ENCODE assay signal across 8 cellular contexts in the genomic region with DNA sequence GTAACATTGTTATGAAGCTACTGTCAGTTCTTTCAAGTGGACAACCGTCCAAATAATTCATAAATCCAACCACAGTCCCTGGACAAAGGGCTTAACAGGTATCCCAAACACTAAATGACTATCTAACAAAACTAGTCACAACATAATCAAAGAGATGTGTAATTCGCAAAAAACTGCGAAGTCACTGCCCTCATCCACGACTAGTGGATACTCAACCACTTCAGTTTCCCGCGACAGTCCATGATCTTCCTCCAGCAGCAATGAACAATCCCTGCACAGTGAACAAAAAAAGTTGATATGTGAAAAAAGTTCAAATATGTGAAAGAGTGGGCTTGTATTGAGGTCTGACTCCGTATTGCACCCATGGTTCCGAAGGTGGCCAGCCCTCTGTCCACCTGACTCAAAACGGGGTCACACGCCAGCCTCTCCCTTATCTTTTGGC. TPM values are rescaled to one million over a fixed set of nuclear protein-coding genes. Genes with fewer than 3 reads are reported as not detected.
A peak's percentile ranks its signal among the peaks of the same experiment; 100 is the strongest.
DNase-seq lines count a peak whose midpoint lies in the region; ATAC-seq and TF ChIP-seq lines count a peak whose summit lies in the region.

No MANE protein-coding gene starts in this region.

- H3K4me1 ChIP-seq in ACC112 (ENCODE audit: control insufficient read depth, insufficient read depth, low read length, unreplicated experiment) (peaks cover 29% of the 10 kb centered on the region), right lobe of liver (peaks cover 0 to 44% (median 6%) of the 10 kb centered on the region in 4 donors)

- H3K9me3 ChIP-seq in right lobe of liver: no peaks in the 10 kb centered on the region

- H3K27ac Mint-ChIP-seq in brain (peak overlapping the region; percentile 99 to 100 (median 100)), type B pancreatic cell (peak overlapping the region; percentile 98)

- peaks cover 32% of the 10 kb centered on the region for H3K79me2 ChIP-seq in ACC112 (ENCODE audit: control insufficient read depth, insufficient read depth, low read length, unreplicated experiment)

- no peaks in the 10 kb centered on the region for H3K36me3 Mint-ChIP-seq in brain
- peaks cover 4% of the 10 kb centered on the region for H3K36me3 Mint-ChIP-seq in type B pancreatic cell

- H3K4me1 Mint-ChIP-seq in brain (peaks cover 91% of the 10 kb centered on the region), type B pancreatic cell (ENCODE audit: unreplicated experiment) (peaks cover 42% of the 10 kb centered on the region)

- no peak for TF ChIP-seq POLR2A in right lobe of liver (IDR thresholded peaks at IDR 0.05)

- TF ChIP-seq CTCF in brain (conservative IDR thresholded peaks at IDR 0.05) (no peak), right lobe of liver (IDR thresholded peaks at IDR 0.05) (no peak), type B pancreatic cell (conservative IDR thresholded peaks at IDR 0.05) (no peak)

- H3K9me3 Mint-ChIP-seq in brain (peaks cover 0 to 3% (median 0%) of the 10 kb centered on the region in 5 experiments), type B pancreatic cell (no peaks in the 10 kb centered on the region)

- H3K4me3 ChIP-seq in ACC112 (ENCODE audit: low read depth, low read length) (peak overlapping the region; percentile 85), right lobe of liver (peak overlapping the region; percentile 90 to 91 (median 90))

- H3K27ac ChIP-seq in ACC112 (ENCODE audit: low read depth, low read length): no peak overlapping the region
- H3K27ac ChIP-seq in right lobe of liver: peak overlapping the region; percentile 96 to 97 (median 97)

- WGBS in right lobe of liver (ENCODE audit: insufficient coverage, low coverage, low lambda C conversion rate, missing lambda C conversion rate): 9% methylated on average over 10 of the region's 10 CpGs

- peak; percentile 18 for DNase-seq in HT1080 (ENCODE audit: low read depth)
- DNase-seq in right lobe of liver: no peak
- no peak for DNase-seq in type B pancreatic cell (ENCODE audit: extremely low spot score, unreplicated experiment)
- no peak for DNase-seq in stimulated activated CD4-positive, alpha-beta T cell treated with anti-CD3 and anti-CD28 coated beads, Interleukin-1b, Interleukin-23, amount 100 ng/mL, for 48 hours
- DNase-seq in DMS79 (lab: John Stamatoyannopoulos, UW): no peak

- ATAC-seq in right lobe of liver (peak; percentile 42 to 68 (median 58)), GM19452 (IDR thresholded peaks at IDR 0.05; ENCODE audit: unreplicated experiment) (no peak)

- H3K4me3 Mint-ChIP-seq in brain (peak overlapping the region; percentile 94 to 100 (median 95)), type B pancreatic cell (peak overlapping the region; percentile 98)

- H2AFZ ChIP-seq in ACC112 (ENCODE audit: low read length, unreplicated experiment): peak overlapping the region; percentile 97

- intact Hi-C loops in right lobe of liver (cut with DNase I): no loop called here

- peaks cover 6% of the 10 kb centered on the region; the same call in 1 of the 2 replicates for H3K36me3 ChIP-seq in ACC112 (ENCODE audit: insufficient read depth, low read length)
- no peaks in the 10 kb centered on the region for H3K36me3 ChIP-seq in right lobe of liver

- H3K27me3 ChIP-seq in ACC112 (ENCODE audit: insufficient read depth, low read length) (no peaks in the 10 kb centered on the region), right lobe of liver (no peaks in the 10 kb centered on the region)

- H3K27me3 Mint-ChIP-seq in brain (peaks cover 20% of the 10 kb centered on the region), type B pancreatic cell (no peaks in the 10 kb centered on the region)

RNA-seq across cellular contexts. Expression of a gene that starts 0.3 kb away (rescaled TPM):
- total RNA-seq in HT1080 (2014; rRNA removed; shearing (Covaris generic)): 10.8 and 11.5 TPM in 2 replicates
- 9.2 and 10.9 TPM in 2 replicates for polyA plus RNA-seq in HT1080 (2015; cell fraction: cytosol; rRNA removed)
- 10.8 and 12.5 TPM in 2 replicates for polyA plus RNA-seq in HT1080 (2015; cell fraction: nucleus; rRNA removed)
- polyA plus RNA-seq in brain (ENCODE audit: insufficient read depth, low read depth, low replicate concordance): 3.9 TPM
- 1 to 10 TPM; 4.5 to 8.3 (median 5.9) TPM for total RNA-seq in right lobe of liver
- total RNA-seq in type B pancreatic cell (ENCODE audit: low replicate concordance): 7.3 and 9.2 TPM in 2 replicates

RNA-seq across cellular contexts. Expression of a gene that starts 0.9 kb away (rescaled TPM):
- 9.3 and 28.0 TPM in 2 replicates for total RNA-seq in HT1080 (2014; rRNA removed; shearing (Covaris generic))
- 7.5 and 11.0 TPM in 2 replicates for polyA plus RNA-seq in HT1080 (2015; cell fraction: cytosol; rRNA removed)
- polyA plus RNA-seq in HT1080 (2015; cell fraction: nucleus; rRNA removed): 22.7 and 25.0 TPM in 2 replicates
- polyA plus RNA-seq in brain (ENCODE audit: insufficient read depth, low read depth, low replicate concordance): 1.8 TPM
- total RNA-seq in right lobe of liver (10 to 100 TPM; 14.5 to 28.4 (median 23.0) TPM), type B pancreatic cell (ENCODE audit: low replicate concordance) (25.4 and 42.2 TPM in 2 replicates)
